ENCODE assay signal across 4 cellular contexts in genomic region chr1:16704502-16705100, GRCh38. TPM values are rescaled to one million over a fixed set of nuclear protein-coding genes. Genes with fewer than 3 reads are reported as not detected.
"Had no signal": no experiment of that assay in that cellular context is flagged by ENCODE, and none has a peak within 500 bp of the region (broad histone marks: within the 10 kb centered on the region; RNA-seq: fewer than 3 reads in every experiment).

No MANE protein-coding gene starts in this region.

RNA-seq across cellular contexts. Expression of gene RNU1-4, which starts 35.7 kb away (rescaled TPM):
- total RNA-seq: GM23248, H4, HT1080 had no signal
- polyA plus RNA-seq: GM23248, IMR-90 had no signal

RNA-seq across cellular contexts. Expression of gene RNU1-3, which starts 37.9 kb away (rescaled TPM):
- total RNA-seq: GM23248, H4, HT1080 had no signal
- polyA plus RNA-seq: GM23248, IMR-90 had no signal
